Comparison of ENCODE assay signal across 23 cellular contexts in genomic region chr18:22726469-22726868, GRCh38.
"Had no signal": no experiment of that assay in that cellular context is flagged by ENCODE, and none has a peak within 500 bp of the region (broad histone marks: within the 10 kb centered on the region; RNA-seq: fewer than 3 reads in every experiment).

No MANE protein-coding gene starts in this region.

- ATAC-seq: natural killer cell; psoas muscle; right cardiac atrium; stimulated activated memory B cell treated with anti-CD40 and anti-IgM and Interleukin-4, amounts not matched to agents 10 μg/mL and 1 μg/mL and 100 μg/mL, for 72 hours had no signal

- H3K27ac ChIP-seq: ovary, psoas muscle, skin epidermis, spleen, thoracic aorta, tibial nerve, upper lobe of left lung had no signal

- H3K27ac Mint-ChIP-seq: endodermal cell; immature natural killer cell; memory B cell; natural killer cell; stimulated activated memory B cell treated with anti-CD40 and anti-IgM and Interleukin-4, amounts not matched to agents 10 μg/mL and 1 μg/mL and 100 μg/mL, for 72 hours; stimulated activated naive CD8-positive, alpha-beta T cell treated with anti-CD3 and anti-CD28 coated beads, Interleukin-15, Interleukin-2, amounts not matched to agents 100 ng/mL and 50 ng/mL, for 24 hours had no signal

- DNase-seq: effector CD8-positive, alpha-beta T cell; endodermal cell; erythroblast; hypothalamus; immature natural killer cell; islet precursor cell; kidney glomerular epithelial cell; natural killer cell; occipital lobe; ovary; posterior cingulate gyrus; psoas muscle; right cardiac atrium; spleen; stimulated activated CD4-positive, alpha-beta T cell treated with anti-CD3 and anti-CD28 coated beads, Interleukin-4, amount 100 ng/mL, for 4 hours; upper lobe of left lung had no signal

- H3K27me3 ChIP-seq: ovary, spleen, tibial nerve, upper lobe of left lung had no signal

- H3K27me3 Mint-ChIP-seq: stimulated activated memory B cell treated with anti-CD40 and anti-IgM and Interleukin-4, amounts not matched to agents 10 μg/mL and 1 μg/mL and 100 μg/mL, for 72 hours had no signal

- H3K36me3 ChIP-seq: ovary, spleen, thoracic aorta, tibial nerve, upper lobe of left lung had no signal

- H3K4me1 ChIP-seq: psoas muscle, spleen, tibial nerve, upper lobe of left lung had no signal

- H3K4me3 Mint-ChIP-seq: endodermal cell; immature natural killer cell; memory B cell; natural killer cell; stimulated activated memory B cell treated with anti-CD40 and anti-IgM and Interleukin-4, amounts not matched to agents 10 μg/mL and 1 μg/mL and 100 μg/mL, for 72 hours; stimulated activated naive CD8-positive, alpha-beta T cell treated with anti-CD3 and anti-CD28 coated beads, Interleukin-15, Interleukin-2, amounts not matched to agents 100 ng/mL and 50 ng/mL, for 24 hours had no signal

- H3K9me3 ChIP-seq: ovary, psoas muscle, spleen, thoracic aorta, tibial nerve, upper lobe of left lung had no signal

- H3K36me3 Mint-ChIP-seq: immature natural killer cell; memory B cell; natural killer cell; stimulated activated memory B cell treated with anti-CD40 and anti-IgM and Interleukin-4, amounts not matched to agents 10 μg/mL and 1 μg/mL and 100 μg/mL, for 72 hours had no signal

- H3K4me3 ChIP-seq: lung, ovary, psoas muscle, skin epidermis, spleen, thoracic aorta, tibial nerve, upper lobe of left lung had no signal

- H3K4me1 Mint-ChIP-seq: endodermal cell; immature natural killer cell; memory B cell; natural killer cell; stimulated activated memory B cell treated with anti-CD40 and anti-IgM and Interleukin-4, amounts not matched to agents 10 μg/mL and 1 μg/mL and 100 μg/mL, for 72 hours had no signal

- H3K9me3 Mint-ChIP-seq: immature natural killer cell; memory B cell; natural killer cell; stimulated activated memory B cell treated with anti-CD40 and anti-IgM and Interleukin-4, amounts not matched to agents 10 μg/mL and 1 μg/mL and 100 μg/mL, for 72 hours; stimulated activated naive CD8-positive, alpha-beta T cell treated with anti-CD3 and anti-CD28 coated beads, Interleukin-15, Interleukin-2, amounts not matched to agents 100 ng/mL and 50 ng/mL, for 24 hours had no signal
